Comparison of ENCODE assay signal across 8 cellular contexts in the genomic region with DNA sequence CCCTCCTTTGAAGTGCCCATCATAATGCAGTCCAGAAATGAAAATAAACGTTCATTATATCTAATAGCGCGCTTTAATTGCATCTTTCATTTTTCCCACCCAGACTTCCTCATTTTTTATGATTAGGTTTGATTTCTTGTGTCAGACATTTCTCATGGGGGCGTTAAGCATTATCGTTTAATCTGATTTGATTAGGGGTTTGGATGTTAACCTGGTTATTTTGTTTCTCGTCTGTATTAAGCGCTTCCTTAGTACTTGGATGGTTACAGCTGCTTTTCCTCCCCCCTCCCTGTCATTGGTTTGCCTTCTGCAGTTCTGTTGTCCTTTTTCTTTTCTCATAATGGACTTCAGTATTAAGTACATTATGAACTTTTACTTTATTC. TPM values are rescaled to one million over a fixed set of nuclear protein-coding genes. Genes with fewer than 3 reads are reported as not detected.
DNase-seq lines count a peak whose midpoint lies in the region; ATAC-seq and TF ChIP-seq lines count a peak whose summit lies in the region.

No MANE protein-coding gene starts in this region.

- peak overlapping the region; percentile 96 for H3K27ac Mint-ChIP-seq in activated B cell treated with CpG ODN at 0.5 μM for 24 hours

- H3K27ac ChIP-seq in iPS DF 6.9 (ENCODE audit: low read length) (no peak overlapping the region), stomach (peak overlapping the region; percentile 92 to 100 (median 99))

- CTCF ChIA-PET in activated B cell treated with CpG ODN at 0.5 μM for 24 hours (lab: Charles Lee), result interaction anchor here (1.0 kb wide), 1 partner anchor 11 kb away, joined by 4 read pairs; no protein-coding TSS in a partner anchor

- H3K9me3 ChIP-seq in iPS DF 6.9 (ENCODE audit: control insufficient read depth, insufficient read depth, low read length) (no peaks in the 10 kb centered on the region), stomach (no peaks in the 10 kb centered on the region)

- no peak for ATAC-seq in activated B cell treated with CpG ODN at 0.5 μM for 24 hours (ENCODE audit: low read depth)

- H3K4me1 ChIP-seq in iPS DF 6.9 (ENCODE audit: control insufficient read depth, insufficient read depth, low read length) (no peaks in the 10 kb centered on the region), stomach (peaks cover 42 to 56% (median 49%) of the 10 kb centered on the region in 4 donors)

- POLR2A ChIA-PET in activated B cell treated with CpG ODN at 0.5 μM for 24 hours (lab: Charles Lee), result interaction anchor here (0.6 to 6.2 kb wide), 9 partner anchors 10 to 1220 kb away, joined by 3 to 218 read pairs (median 3); a partner anchor contains a TSS

- no peaks in the 10 kb centered on the region for H3K27me3 ChIP-seq in iPS DF 6.9 (ENCODE audit: control insufficient read depth, insufficient read depth, low read length)
- H3K27me3 ChIP-seq in stomach, result no peaks in the 10 kb centered on the region

- no peak for TF ChIP-seq EP300 in stomach (IDR thresholded peaks at IDR 0.05)

- no peaks in the 10 kb centered on the region for H3K9me3 Mint-ChIP-seq in activated B cell treated with CpG ODN at 0.5 μM for 24 hours

- intact Hi-C loops in activated B cell treated with CpG ODN at 0.5 μM for 24 hours (cut with micrococcal nuclease), result loop anchor here (5.0 kb wide), 2 partner anchors 584 to 1331 kb away; a partner anchor contains a TSS
- intact Hi-C loops in stomach (cut with DNase I; ENCODE audit: low total_unique reads), result no loop called here

- H3K4me1 Mint-ChIP-seq in activated B cell treated with CpG ODN at 0.5 μM for 24 hours, result peaks cover 39% of the 10 kb centered on the region

- H3K27me3 Mint-ChIP-seq in activated B cell treated with CpG ODN at 0.5 μM for 24 hours, result no peaks in the 10 kb centered on the region

- H3K36me3 ChIP-seq in iPS DF 6.9 (ENCODE audit: control insufficient read depth, insufficient read depth, low read length) (peaks cover 15% of the 10 kb centered on the region), stomach (peaks cover 22 to 48% (median 43%) of the 10 kb centered on the region in 4 donors)

- DNase-seq in NCI-H82 (lab: John Stamatoyannopoulos, UW) (peak; percentile 69), NCI-H82 treated with DMSO at 0.1 percent for 48 hours (lab: John Stamatoyannopoulos, UW; ENCODE audit: unreplicated experiment) (no peak), activated B cell treated with CpG ODN at 0.5 μM for 24 hours (no peak), iPS DF 6.9 (ENCODE audit: low read depth, low spot score) (no peak), stomach (no peak), GM10266 (ENCODE audit: extremely low spot score) (no peak), HPDE6-E6E7 (ENCODE audit: extremely low spot score) (no peak), NCI-H526 (lab: John Stamatoyannopoulos, UW) (no peak)

- TF ChIP-seq CTCF in activated B cell treated with CpG ODN at 0.5 μM for 24 hours (IDR thresholded peaks at IDR 0.05) (no peak), stomach (IDR thresholded peaks at IDR 0.05) (no peak), GM10266 (IDR thresholded peaks at IDR 0.05; ENCODE audit: control insufficient read depth, insufficient read depth, low read depth, missing control alignments) (no peak)

- TF ChIP-seq POLR2A in stomach (IDR thresholded peaks at IDR 0.05), result no peak

- no CpG with 5 or more reads among the region's 7 CpGs for WGBS in iPS DF 6.9 (ENCODE audit: insufficient coverage, insufficient read length)
- 1 to 3% (median 2%) methylated on average over 7 of the region's 7 CpGs for WGBS in stomach, 5 donors

- peaks cover 61% of the 10 kb centered on the region for H3K36me3 Mint-ChIP-seq in activated B cell treated with CpG ODN at 0.5 μM for 24 hours (ENCODE audit: low read depth)

- peak overlapping the region; percentile 97 for H3K4me3 Mint-ChIP-seq in activated B cell treated with CpG ODN at 0.5 μM for 24 hours

- H3K4me3 ChIP-seq in iPS DF 6.9 (ENCODE audit: low read length), result peak overlapping the region; percentile 72
- H3K4me3 ChIP-seq in stomach, result peak overlapping the region; percentile 67 to 94 (median 88)

RNA-seq across cellular contexts. Expression of a gene that starts 0.5 kb away (rescaled TPM):
- total RNA-seq in activated B cell treated with CpG ODN at 0.5 μM for 24 hours (17.9 and 20.8 TPM in 2 replicates), stomach (10 to 100 TPM in 4 of 5 donors, 1 to 10 TPM in 1; 7.0 to 66.1 (median 46.8) TPM)
- 10 to 100 TPM in 1 of 3 donors, 1 to 10 TPM in 2; 7.2 to 11.2 (median 9.3) TPM for polyA plus RNA-seq in stomach

RNA-seq across cellular contexts. Expression of a gene that starts 1.3 kb away (rescaled TPM):
- 335 and 367 TPM in 2 replicates for total RNA-seq in activated B cell treated with CpG ODN at 0.5 μM for 24 hours
- total RNA-seq in stomach, result 100 to 1,000 TPM; 166 to 340 (median 280) TPM
- polyA plus RNA-seq in stomach, result 100 to 1,000 TPM in 2 of 3 donors, 10 to 100 TPM in 1; 96.4 to 166 (median 106) TPM

RNA-seq across cellular contexts. Expression of a gene that starts 11.8 kb away (rescaled TPM):
- 52.3 and 56.0 TPM in 2 replicates for total RNA-seq in activated B cell treated with CpG ODN at 0.5 μM for 24 hours
- 10 to 100 TPM in 4 of 5 donors, 1 to 10 TPM in 1; 1.2 to 72.1 (median 15.5) TPM for total RNA-seq in stomach
- polyA plus RNA-seq in stomach, result 10 to 100 TPM; 35.4 to 42.0 (median 35.6) TPM

RNA-seq across cellular contexts. Expression of a gene that starts 12.1 kb away (rescaled TPM):
- total RNA-seq in activated B cell treated with CpG ODN at 0.5 μM for 24 hours, result 32.7 and 33.1 TPM in 2 replicates
- 10 to 100 TPM in 3 of 5 donors, 1 to 10 TPM in 2; 9.3 to 47.3 (median 16.5) TPM for total RNA-seq in stomach
- polyA plus RNA-seq in stomach, result 10 to 100 TPM; 25.8 to 32.5 (median 28.5) TPM

RNA-seq across cellular contexts. Expression of a gene that starts 27.7 kb away (rescaled TPM):
- 13.5 and 13.8 TPM in 2 replicates for total RNA-seq in activated B cell treated with CpG ODN at 0.5 μM for 24 hours
- 100 to 1,000 TPM in 2 of 5 donors, 10 to 100 TPM in 3; 41.4 to 209 (median 86.9) TPM for total RNA-seq in stomach
- polyA plus RNA-seq in stomach, result 100 to 1,000 TPM in 1 of 3 donors, 10 to 100 TPM in 2; 44.5 to 102 (median 54.5) TPM
